In genomic region chr3:194095464-194095863, GRCh38 we compare ENCODE assay signal across 9 cellular contexts. TPM values are rescaled to one million over a fixed set of nuclear protein-coding genes. Genes with fewer than 3 reads are reported as not detected.
A peak's percentile ranks its signal among the peaks of the same experiment; 100 is the strongest.
DNase-seq lines count a peak whose midpoint lies in the region; ATAC-seq lines count a peak whose summit lies in the region.
"Had no signal": no experiment of that assay in that cellular context is flagged by ENCODE, and none has a peak within 500 bp of the region (broad histone marks: within the 10 kb centered on the region; RNA-seq: fewer than 3 reads in every experiment).

No MANE protein-coding gene starts in this region.

- CTCF ChIA-PET in activated CD4-positive, alpha-beta T cell treated with anti-CD3 and anti-CD28 coated beads for 36 hours (lab: Charles Lee) = no interaction called here

- POLR2A ChIA-PET in activated CD4-positive, alpha-beta T cell treated with anti-CD3 and anti-CD28 coated beads for 36 hours (lab: Charles Lee) = no interaction called here

- DNase-seq in activated CD4-positive, alpha-beta T cell treated with anti-CD3 and anti-CD28 coated beads for 36 hours = peak; percentile 30
- no peak for DNase-seq in activated CD4-positive, alpha-beta T cell treated with anti-CD3 and anti-CD28 coated beads for 48 hours
- DNase-seq in NCI-H748 treated with DMSO at 0.1 percent for 48 hours (lab: John Stamatoyannopoulos, UW) (peak; percentile 21), foreskin melanocyte (peak; percentile 69), AG08396 (ENCODE audit: low spot score) (no peak)
- DNase-seq in stimulated activated naive CD8-positive, alpha-beta T cell treated with anti-CD3 and anti-CD28 coated beads, Interleukin-15, amount 100 ng/mL, for 72 hours = no peak
- DNase-seq: ACHN had no signal

- H3K4me3 Mint-ChIP-seq in activated CD4-positive, alpha-beta T cell treated with anti-CD3 and anti-CD28 coated beads for 36 hours = no peak overlapping the region
- peak overlapping the region in 1 of 2 donors; percentile 15 for H3K4me3 Mint-ChIP-seq in stimulated activated naive CD8-positive, alpha-beta T cell treated with anti-CD3 and anti-CD28 coated beads, Interleukin-15, amount 100 ng/mL, for 72 hours

- H3K4me1 Mint-ChIP-seq in activated CD4-positive, alpha-beta T cell treated with anti-CD3 and anti-CD28 coated beads for 36 hours = peaks cover 14% of the 10 kb centered on the region
- H3K4me1 Mint-ChIP-seq in stimulated activated naive CD8-positive, alpha-beta T cell treated with anti-CD3 and anti-CD28 coated beads, Interleukin-15, amount 100 ng/mL, for 72 hours = peaks cover 28% of the 10 kb centered on the region

- H3K27me3 Mint-ChIP-seq in activated CD4-positive, alpha-beta T cell treated with anti-CD3 and anti-CD28 coated beads for 36 hours = peaks cover 3% of the 10 kb centered on the region
- peaks cover 16% of the 10 kb centered on the region for H3K27me3 Mint-ChIP-seq in stimulated activated naive CD8-positive, alpha-beta T cell treated with anti-CD3 and anti-CD28 coated beads, Interleukin-15, amount 100 ng/mL, for 72 hours

- H3K36me3 Mint-ChIP-seq in activated CD4-positive, alpha-beta T cell treated with anti-CD3 and anti-CD28 coated beads for 36 hours (ENCODE audit: low read depth) = no peaks in the 10 kb centered on the region

- no peaks in the 10 kb centered on the region for H3K9me3 Mint-ChIP-seq in activated CD4-positive, alpha-beta T cell treated with anti-CD3 and anti-CD28 coated beads for 36 hours (ENCODE audit: low read depth)
- H3K9me3 Mint-ChIP-seq in stimulated activated naive CD8-positive, alpha-beta T cell treated with anti-CD3 and anti-CD28 coated beads, Interleukin-15, amount 100 ng/mL, for 72 hours = no peaks in the 10 kb centered on the region

- peak overlapping the region; percentile 5 for H3K27ac Mint-ChIP-seq in activated CD4-positive, alpha-beta T cell treated with anti-CD3 and anti-CD28 coated beads for 36 hours
- peak overlapping the region; percentile 29 to 42 for H3K27ac Mint-ChIP-seq in stimulated activated naive CD8-positive, alpha-beta T cell treated with anti-CD3 and anti-CD28 coated beads, Interleukin-15, amount 100 ng/mL, for 72 hours

- intact Hi-C loops in activated CD4-positive, alpha-beta T cell treated with anti-CD3 and anti-CD28 coated beads for 36 hours (cut with DNase I, micrococcal nuclease) = no loop called here

- no peak for ATAC-seq in activated CD4-positive, alpha-beta T cell treated with anti-CD3 and anti-CD28 coated beads for 36 hours
- ATAC-seq in stimulated activated naive CD8-positive, alpha-beta T cell treated with anti-CD3 and anti-CD28 coated beads, Interleukin-15, amount 100 ng/mL, for 72 hours = no peak
- no peak for ATAC-seq in GM18520 (IDR thresholded peaks at IDR 0.05; ENCODE audit: unreplicated experiment)
- no peak for ATAC-seq in HG03442 (IDR thresholded peaks at IDR 0.05; ENCODE audit: unreplicated experiment)

RNA-seq across cellular contexts. Expression of gene HES1, which starts 40.5 kb away (rescaled TPM):
- under 1 TPM; 0.40 to 0.50 TPM for total RNA-seq in activated CD4-positive, alpha-beta T cell treated with anti-CD3 and anti-CD28 coated beads for 36 hours

Comparison
In these comparisons a context has a peak if more than half of its experiments do, and no peak if none do; other contexts are left out.
1. DNase-seq: peak in activated CD4-positive, alpha-beta T cell treated with anti-CD3 and anti-CD28 coated beads for 36 hours (single experiment), NCI-H748 treated with DMSO at 0.1 percent for 48 hours (single experiment) and foreskin melanocyte (single experiment); none in activated CD4-positive, alpha-beta T cell treated with anti-CD3 and anti-CD28 coated beads for 48 hours (single experiment), stimulated activated naive CD8-positive, alpha-beta T cell treated with anti-CD3 and anti-CD28 coated beads, Interleukin-15, amount 100 ng/mL, for 72 hours (0 of 2) and AG08396 (single experiment).